ENCODE assay signal across 8 cellular contexts in genomic region chr11:117817213-117818035, GRCh38. TPM values are rescaled to one million over a fixed set of nuclear protein-coding genes. Genes with fewer than 3 reads are reported as not detected.
DNase-seq lines count a peak whose midpoint lies in the region; ATAC-seq and TF ChIP-seq lines count a peak whose summit lies in the region.

No MANE protein-coding gene starts in this region.

- H3K4me3 ChIP-seq in A673 (ENCODE audit: low read depth, low read length, poor library complexity, severe bottlenecking) (no peak overlapping the region), gastroesophageal sphincter (peak overlapping the region in 1 of 2 donors; percentile 18), testis (no peak overlapping the region)

- H3K36me3 ChIP-seq in A673 (ENCODE audit: insufficient read depth, low read length, poor library complexity, severe bottlenecking) (no peaks in the 10 kb centered on the region), gastroesophageal sphincter (no peaks in the 10 kb centered on the region), testis (ENCODE audit: low read depth, missing control alignments) (no peaks in the 10 kb centered on the region)

- TF ChIP-seq POLR2A in GM18526 (IDR thresholded peaks at IDR 0.05; ENCODE audit: extremely low read depth, insufficient read length) (peak; percentile 4), gastroesophageal sphincter (IDR thresholded peaks at IDR 0.05) (no peak), testis (IDR thresholded peaks at IDR 0.05) (no peak)

- TF ChIP-seq CTCF in A673 (conservative IDR thresholded peaks at IDR 0.05; ENCODE audit: low read depth, low read length): peak; percentile 99
- peak in 3 of 4 experiments; percentile 97 to 99 (median 99) for TF ChIP-seq CTCF in gastroesophageal sphincter (IDR thresholded peaks at IDR 0.05)
- peak in 2 of 3 donors; percentile 93 to 99 for TF ChIP-seq CTCF in omental fat pad (IDR thresholded peaks at IDR 0.05)
- peak; percentile 99 to 100 (median 100) for TF ChIP-seq CTCF in testis (IDR thresholded peaks at IDR 0.05)

- no peak overlapping the region for H3K27ac ChIP-seq in A673 (ENCODE audit: low read depth, low read length, poor library complexity, severe bottlenecking)
- H3K27ac ChIP-seq in gastroesophageal sphincter: peak overlapping the region in 3 of 4 donors; percentile 56 to 64 (median 60)
- H3K27ac ChIP-seq in testis: no peak overlapping the region

- H3K9me3 ChIP-seq in A673 (ENCODE audit: low read depth, low read length, poor library complexity, severe bottlenecking) (no peaks in the 10 kb centered on the region), gastroesophageal sphincter (no peaks in the 10 kb centered on the region), testis (no peaks in the 10 kb centered on the region)

- intact Hi-C loops in A673 (cut with micrococcal nuclease; ENCODE audit: unreplicated experiment): loop anchor here (2.0 to 5.0 kb wide), 2 partner anchors 391 to 585 kb away; partner anchors contain the start of genes PCSK7 and RNF214
- intact Hi-C loops in testis (cut with DNase I; ENCODE audit: low total_unique reads): loop anchor here (5.0 kb wide), 2 partner anchors 375 to 390 kb away; no protein-coding TSS in a partner anchor

- 8 to 13% methylated on average over 6 to 10 of the region's 21 CpGs for WGBS in gastroesophageal sphincter (ENCODE audit: low coverage in 1 of 2), 2 donors
- 25 to 29% methylated on average over 15 to 21 of the region's 21 CpGs for WGBS in testis, 2 donors

- BruUV-seq in A673 (replicated peaks; lab: Mats Ljungman, UMichigan): no TSS peak

- no peaks in the 10 kb centered on the region for H3K27me3 ChIP-seq in A673 (replicated peaks; ENCODE audit: insufficient read depth, low read depth, low read length, poor library complexity)
- peaks cover 21% of the 10 kb centered on the region for H3K27me3 ChIP-seq in gastroesophageal sphincter
- H3K27me3 ChIP-seq in testis: no peaks in the 10 kb centered on the region

- CTCF ChIA-PET in A673 (lab: Charles Lee): interaction anchor here (0.5 to 4.4 kb wide), 12 partner anchors 8 to 506 kb away, joined by 3 to 41 read pairs (median 6); no protein-coding TSS in a partner anchor

- TF ChIP-seq EP300 in gastroesophageal sphincter (IDR thresholded peaks at IDR 0.05): no peak

- DNase-seq in A673 (ENCODE audit: low spot score) (peak; percentile 89), LHCN-M2 (ENCODE audit: low read depth) (peak; percentile 51), SHP77 treated with DMSO at 0.1 percent for 48 hours (lab: John Stamatoyannopoulos, UW) (peak; percentile 16), omental fat pad (ENCODE audit: low spot score) (peak; percentile 84), testis (peak; percentile 90)
- DNase-seq in activated naive CD4-positive, alpha-beta T cell (lab: John Stamatoyannopoulos, UW): peak; percentile 75 to 83 (median 82)

- POLR2A ChIA-PET in A673 (lab: Charles Lee; ENCODE audit: low non-redundant PET): no interaction called here

- ATAC-seq in gastroesophageal sphincter: peak; percentile 66
- peak; percentile 75 for ATAC-seq in omental fat pad (ENCODE audit: low FRiP score)

- H3K4me1 ChIP-seq in A673 (ENCODE audit: insufficient read depth, low read length, poor library complexity, severe bottlenecking) (peaks cover 35% of the 10 kb centered on the region), gastroesophageal sphincter (peaks cover 0 to 61% (median 11%) of the 10 kb centered on the region in 3 donors), testis (peaks cover 28% of the 10 kb centered on the region)

RNA-seq across cellular contexts. Expression of gene FXYD2, which starts 7.1 kb away (rescaled TPM):
- not detected in 2 replicates for total RNA-seq in A673 (2021)
- total RNA-seq in LHCN-M2 (2014; rRNA removed): not detected in 2 replicates
- not detected for polyA plus RNA-seq in LHCN-M2 (2012)
- 1 to 10 TPM in 2 of 4 donors, under 1 TPM in 2; 0.50 to 3.0 (median 1.2) TPM for total RNA-seq in gastroesophageal sphincter
- total RNA-seq in omental fat pad: 1 to 10 TPM; 1.1 to 4.3 (median 2.0) TPM
- 1 to 10 TPM; 5.3 to 7.6 TPM for total RNA-seq in testis
- 8.3 TPM for polyA plus RNA-seq in testis (ENCODE audit: insufficient read depth, low read depth, low replicate concordance)

RNA-seq across cellular contexts. Expression of gene DSCAML1, which starts 20.4 kb away (rescaled TPM):
- total RNA-seq in A673 (2021) (not detected in 2 replicates), LHCN-M2 (2014; rRNA removed) (not detected in 2 replicates), gastroesophageal sphincter (1 to 10 TPM in 1 of 4 donors, under 1 TPM in 3; 0.35 to 2.5 (median 0.73) TPM), omental fat pad (10 to 100 TPM in 1 of 4 donors, 1 to 10 TPM in 2, under 1 TPM in 1; 0.95 to 10.9 (median 3.9) TPM), testis (1 to 10 TPM; 3.0 to 6.1 TPM)
- polyA plus RNA-seq in LHCN-M2 (2012): not detected
- polyA plus RNA-seq in testis (ENCODE audit: insufficient read depth, low read depth, low replicate concordance): 1.6 TPM

RNA-seq across cellular contexts. Expression of gene FXYD6, which starts 59.0 kb away (rescaled TPM):
- 12.2 and 12.9 TPM in 2 replicates for total RNA-seq in A673 (2021)
- 0.19 and 0.34 TPM in 2 replicates for total RNA-seq in LHCN-M2 (2014; rRNA removed)
- 3.4 TPM for polyA plus RNA-seq in LHCN-M2 (2012)
- 10 to 100 TPM; 28.6 to 76.7 (median 74.4) TPM for total RNA-seq in gastroesophageal sphincter
- 10 to 100 TPM; 21.5 to 79.9 (median 25.6) TPM for total RNA-seq in omental fat pad
- total RNA-seq in testis: 100 to 1,000 TPM; 191 to 439 TPM
- 186 TPM for polyA plus RNA-seq in testis (ENCODE audit: insufficient read depth, low read depth, low replicate concordance)

Comparison
In these comparisons a context has a peak if more than half of its experiments do, and no peak if none do; other contexts are left out.
1. DNase-seq: peak in every context shown above with its lines; median percentile 90 in testis; 89 in A673; 84 in omental fat pad; 82 in activated naive CD4-positive, alpha-beta T cell; 51 in LHCN-M2; 16 in SHP77 treated with DMSO at 0.1 percent for 48 hours.
2. H3K27ac ChIP-seq: peak in gastroesophageal sphincter (3 of 4); none in A673 (single experiment) and testis (0 of 2).
3. Peak in every context shown above with its lines, with median percentiles within 50 percentile points of each other: CTCF ChIP-seq.